9 cellular contexts compared by ENCODE assay signal in genomic region chr7:73341877-73342276, GRCh38. TPM values are rescaled to one million over a fixed set of nuclear protein-coding genes. Genes with fewer than 3 reads are reported as not detected.
DNase-seq lines count a peak whose midpoint lies in the region; ATAC-seq and TF ChIP-seq lines count a peak whose summit lies in the region.
"Had no signal": no experiment of that assay in that cellular context is flagged by ENCODE, and none has a peak within 500 bp of the region (broad histone marks: within the 10 kb centered on the region; RNA-seq: fewer than 3 reads in every experiment).

No MANE protein-coding gene starts in this region.

- TF ChIP-seq CTCF in cardiac fibroblast (IDR thresholded peaks at IDR 0.05; ENCODE audit: low read depth, low read length) = no peak
- TF ChIP-seq CTCF in vagina (IDR thresholded peaks at IDR 0.05) = no peak

- H3K4me1 ChIP-seq in vagina = peaks cover 14% of the 10 kb centered on the region

- no peak for TF ChIP-seq POLR2A in vagina (IDR thresholded peaks at IDR 0.05)

- H3K9me3 ChIP-seq in vagina = no peaks in the 10 kb centered on the region

- no peaks in the 10 kb centered on the region for H3K27me3 ChIP-seq in vagina

- peak; percentile 45 for ATAC-seq in GM19351 (IDR thresholded peaks at IDR 0.05; ENCODE audit: unreplicated experiment)
- no peak for ATAC-seq in GM19452 (IDR thresholded peaks at IDR 0.05; ENCODE audit: unreplicated experiment)
- no peak for ATAC-seq in GM19455 (IDR thresholded peaks at IDR 0.05; ENCODE audit: unreplicated experiment)

- H3K4me3 ChIP-seq in cardiac fibroblast (replicated peaks in 1 of 2; ENCODE audit: low read depth in 2 of 2, low read length in 2 of 2) (no peak overlapping the region), skeletal muscle cell (ENCODE audit: low read depth, low read length) (no peak overlapping the region), vagina (no peak overlapping the region)

- no peak overlapping the region for H3K27ac ChIP-seq in vagina

- H3K36me3 ChIP-seq in vagina = no peaks in the 10 kb centered on the region

- intact Hi-C loops in vagina (cut with DNase I) = no loop called here

- DNase-seq in MV-4-11 (lab: John Stamatoyannopoulos, UW) (peak; percentile 92), cardiac fibroblast (ENCODE audit: low read depth in 2 of 2) (peak; percentile 74 to 82), skeletal muscle cell (ENCODE audit: low read depth) (peak; percentile 26), vagina (ENCODE audit: extremely low spot score in 2 of 2) (no peak)
- DNase-seq: activated CD4-positive, alpha-beta T cell treated with anti-CD3 and anti-CD28 coated beads for 4 hours; nephron progenitor cell had no signal

RNA-seq across cellular contexts. Expression of gene FKBP6, which starts 13.9 kb away (rescaled TPM):
- not detected for total RNA-seq in vagina

RNA-seq across cellular contexts. Expression of gene TRIM50, which starts 14.0 kb away (rescaled TPM):
- total RNA-seq in vagina = not detected

RNA-seq across cellular contexts. Expression of gene NSUN5, which starts 33.3 kb away (rescaled TPM):
- 25.3 TPM for total RNA-seq in vagina

Comparison
In these comparisons a context has a peak if more than half of its experiments do, and no peak if none do; other contexts are left out.
1. DNase-seq: peak in MV-4-11 (single experiment), cardiac fibroblast (2 of 2) and skeletal muscle cell (single experiment); none in vagina (0 of 2).